8 cellular contexts compared by ENCODE assay signal in genomic region chr2:43576983-43577892, GRCh38. TPM values are rescaled to one million over a fixed set of nuclear protein-coding genes. Genes with fewer than 3 reads are reported as not detected.
DNase-seq lines count a peak whose midpoint lies in the region; ATAC-seq and TF ChIP-seq lines count a peak whose summit lies in the region.

No MANE protein-coding gene starts in this region.

- H3K9me3 ChIP-seq in hepatocyte (ENCODE audit: low read depth), result no peaks in the 10 kb centered on the region
- H3K9me3 ChIP-seq in stomach, result no peaks in the 10 kb centered on the region

- no peaks in the 10 kb centered on the region for H3K36me3 ChIP-seq in hepatocyte (replicated peaks; ENCODE audit: insufficient read depth, low read depth)
- H3K36me3 ChIP-seq in stomach, result peaks cover 26 to 91% (median 85%) of the 10 kb centered on the region in 4 donors

- H3K27ac ChIP-seq in angular gyrus (ENCODE audit: low read depth, low read length), result peak overlapping the region; percentile 29
- H3K27ac ChIP-seq in hepatocyte, result no peak overlapping the region
- peak overlapping the region in 1 of 5 donors; percentile 36 for H3K27ac ChIP-seq in stomach

- WGBS in hepatocyte (ENCODE audit: low lambda C conversion rate, missing lambda C conversion rate), result 53% methylated on average over 8 of the region's 8 CpGs
- WGBS in stomach, 5 donors, result 43 to 52% (median 48%) methylated on average over 8 of the region's 8 CpGs

- no peak overlapping the region for H2AFZ ChIP-seq in hepatocyte

- DNase-seq in Ammon's horn (ENCODE audit: low spot score) (peak; percentile 83), GM10266 (ENCODE audit: extremely low spot score) (peak; percentile 28), NCI-H2196 treated with DMSO at 0.1 percent for 48 hours (lab: John Stamatoyannopoulos, UW; ENCODE audit: unreplicated experiment) (peak; percentile 25), hepatocyte (ENCODE audit: low spot score) (peak; percentile 73), stomach (no peak)

- peak; percentile 54 for TF ChIP-seq CTCF in GM10266 (IDR thresholded peaks at IDR 0.05; ENCODE audit: control insufficient read depth, insufficient read depth, low read depth, missing control alignments)
- TF ChIP-seq CTCF in hepatocyte (IDR thresholded peaks at IDR 0.05; ENCODE audit: poor library complexity), result peak; percentile 83
- peak in 4 of 7 experiments; percentile 43 to 74 (median 58) for TF ChIP-seq CTCF in stomach (IDR thresholded peaks at IDR 0.05)

- TF ChIP-seq POLR2A in stomach (IDR thresholded peaks at IDR 0.05), result no peak

- TF ChIP-seq EP300 in stomach (IDR thresholded peaks at IDR 0.05), result no peak

- no peak overlapping the region for H3K4me2 ChIP-seq in hepatocyte

- no peak for ATAC-seq in GM21619 (IDR thresholded peaks at IDR 0.05; ENCODE audit: unreplicated experiment)
- no peak for ATAC-seq in GM21723 (IDR thresholded peaks at IDR 0.05; ENCODE audit: unreplicated experiment)

- H3K27me3 ChIP-seq in hepatocyte (no peaks in the 10 kb centered on the region), stomach (no peaks in the 10 kb centered on the region)

- intact Hi-C loops in stomach (cut with DNase I; ENCODE audit: low total_unique reads), result no loop called here

- no peaks in the 10 kb centered on the region for H3K9me2 ChIP-seq in hepatocyte (replicated peaks; ENCODE audit: insufficient read depth)

- no peaks in the 10 kb centered on the region for H3K4me1 ChIP-seq in hepatocyte (ENCODE audit: insufficient read depth)
- peaks cover 0 to 5% (median 3%) of the 10 kb centered on the region in 4 donors for H3K4me1 ChIP-seq in stomach

- no peaks in the 10 kb centered on the region for H4K20me1 ChIP-seq in hepatocyte (ENCODE audit: insufficient read depth, poor library complexity, severe bottlenecking)

- H3K4me3 ChIP-seq in hepatocyte (no peak overlapping the region), stomach (no peak overlapping the region)

- no peaks in the 10 kb centered on the region for H3K79me2 ChIP-seq in hepatocyte

RNA-seq across cellular contexts. Expression of gene THADA, which starts 18.6 kb away (rescaled TPM):
- total RNA-seq in hepatocyte, result 18.8 and 19.8 TPM in 2 replicates
- 10.8 and 14.4 TPM in 2 replicates for polyA plus RNA-seq in hepatocyte
- 100 to 1,000 TPM in 1 of 5 donors, 10 to 100 TPM in 4; 30.4 to 109 (median 39.3) TPM for total RNA-seq in stomach
- 10 to 100 TPM in 1 of 3 donors, 1 to 10 TPM in 2; 8.0 to 12.7 (median 9.0) TPM for polyA plus RNA-seq in stomach

RNA-seq across cellular contexts. Expression of gene PLEKHH2, which starts 59.8 kb away (rescaled TPM):
- 3.6 and 5.1 TPM in 2 replicates for total RNA-seq in hepatocyte
- polyA plus RNA-seq in hepatocyte, result 2.2 and 3.3 TPM in 2 replicates
- total RNA-seq in stomach, result 100 to 1,000 TPM in 1 of 5 donors, 10 to 100 TPM in 3, 1 to 10 TPM in 1; 8.5 to 130 (median 55.8) TPM
- polyA plus RNA-seq in stomach, result 1 to 10 TPM; 1.8 to 5.2 (median 2.6) TPM
